15 cellular contexts compared by ENCODE assay signal in the genomic region with DNA sequence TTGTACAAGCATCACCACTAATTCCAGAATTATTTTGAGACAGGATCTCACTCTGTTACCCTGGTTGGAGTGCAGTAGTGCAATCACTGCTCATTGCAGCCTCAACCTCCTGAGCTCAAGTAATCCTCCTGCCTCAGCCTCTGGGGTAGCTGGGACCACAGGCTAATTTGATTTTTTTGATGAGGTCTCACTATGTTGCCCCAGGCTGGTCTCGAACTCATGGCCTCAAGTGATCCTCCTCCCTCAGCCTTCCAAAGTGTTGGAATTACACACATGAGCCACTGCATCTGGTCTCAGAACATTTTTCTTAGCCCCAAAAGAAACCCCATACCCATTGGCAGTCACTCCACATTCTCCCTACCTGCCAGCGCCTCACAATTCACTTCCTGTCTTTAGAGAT. TPM values are rescaled to one million over a fixed set of nuclear protein-coding genes. Genes with fewer than 3 reads are reported as not detected.
DNase-seq lines count a peak whose midpoint lies in the region; ATAC-seq, FAIRE-seq and TF ChIP-seq lines count a peak whose summit lies in the region.
"Had no signal": no experiment of that assay in that cellular context is flagged by ENCODE, and none has a peak within 500 bp of the region (broad histone marks: within the 10 kb centered on the region; RNA-seq: fewer than 3 reads in every experiment).

No MANE protein-coding gene starts in this region.

- peaks cover 7% of the 10 kb centered on the region in 2 donors for H3K9me3 Mint-ChIP-seq in activated naive CD4-positive, alpha-beta T cell treated with anti-CD3 and anti-CD28 coated beads, Interleukin-2, amount 50 U/mL, for 72 hours
- no peaks in the 10 kb centered on the region for H3K9me3 Mint-ChIP-seq in astrocyte (ENCODE audit: unreplicated experiment)
- H3K9me3 Mint-ChIP-seq in nephron: no peaks in the 10 kb centered on the region

- H3K4me1 ChIP-seq in astrocyte (ENCODE audit: insufficient read depth, low read length): peaks cover 8% of the 10 kb centered on the region

- H3K27me3 ChIP-seq in astrocyte (ENCODE audit: insufficient read depth, low read length): no peaks in the 10 kb centered on the region
- H3K27me3 ChIP-seq: BLaER1 treated with 17β-estradiol and CSF1 and Interleukin-3, amounts not matched to agents 10 nM and 100 nM had no signal

- peaks cover 13% of the 10 kb centered on the region in 2 donors for H3K36me3 Mint-ChIP-seq in activated naive CD4-positive, alpha-beta T cell treated with anti-CD3 and anti-CD28 coated beads, Interleukin-2, amount 50 U/mL, for 72 hours
- H3K36me3 Mint-ChIP-seq in astrocyte (ENCODE audit: low read depth, unreplicated experiment): peaks cover 6% of the 10 kb centered on the region
- H3K36me3 Mint-ChIP-seq in nephron (ENCODE audit: low read depth): peaks cover 14% of the 10 kb centered on the region

- peaks cover 5% of the 10 kb centered on the region for H3K36me3 ChIP-seq in astrocyte (ENCODE audit: insufficient read depth, low read length)

- no peak overlapping the region for H3K9ac ChIP-seq in astrocyte (ENCODE audit: low read length)
- H3K9ac ChIP-seq: BLaER1 treated with 17β-estradiol and CSF1 and Interleukin-3, amounts not matched to agents 10 nM and 100 nM had no signal

- H3K27ac Mint-ChIP-seq in activated naive CD4-positive, alpha-beta T cell treated with anti-CD3 and anti-CD28 coated beads, Interleukin-2, amount 50 U/mL, for 72 hours: peak overlapping the region; percentile 16 to 53
- H3K27ac Mint-ChIP-seq in astrocyte (ENCODE audit: unreplicated experiment): no peak overlapping the region
- H3K27ac Mint-ChIP-seq in nephron: peak overlapping the region; percentile 68 to 83 (median 75)
- H3K27ac Mint-ChIP-seq: CD4-positive, CD25-positive, alpha-beta regulatory T cell had no signal

- H3K9me3 ChIP-seq in astrocyte (ENCODE audit: insufficient read depth, low read depth, low read length): no peaks in the 10 kb centered on the region
- H3K9me3 ChIP-seq: BLaER1 treated with 17β-estradiol and CSF1 and Interleukin-3, amounts not matched to agents 10 nM and 100 nM had no signal

- H3K27ac ChIP-seq in astrocyte (ENCODE audit: low read depth, low read length): no peak overlapping the region
- H3K27ac ChIP-seq: BLaER1 treated with 17β-estradiol and CSF1 and Interleukin-3, amounts not matched to agents 10 nM and 100 nM had no signal

- no peak for DNase-seq in activated naive CD4-positive, alpha-beta T cell treated with anti-CD3 and anti-CD28 coated beads, Interleukin-2, amount 50 U/mL, for 72 hours (ENCODE audit: low spot score in 2 of 2)
- no peak for DNase-seq in activated naive CD4-positive, alpha-beta T cell treated with anti-CD3 and anti-CD28 coated beads, Interleukin-2, amount 50 U/mL, for 16 hours
- DNase-seq in astrocyte (ENCODE audit: low read depth) (no peak), LoVo (ENCODE audit: low spot score) (no peak), NCI-H187 (lab: John Stamatoyannopoulos, UW) (no peak)
- DNase-seq in NK-92 treated with Interleukin-12 subunit alpha and Interleukin-12 subunit beta, amount 100 ng/mL, for 24 hours (lab: John Stamatoyannopoulos, UW): no peak
- DNase-seq: 8988T; CD4-positive, CD25-positive, alpha-beta regulatory T cell; DMS79 had no signal

- no peak for ATAC-seq in activated naive CD4-positive, alpha-beta T cell treated with anti-CD3 and anti-CD28 coated beads, Interleukin-2, amount 50 U/mL, for 72 hours
- ATAC-seq: GM12878, HCT116 had no signal

- peak overlapping the region; percentile 16 for H3K4me3 Mint-ChIP-seq in astrocyte (ENCODE audit: unreplicated experiment)
- no peak overlapping the region for H3K4me3 Mint-ChIP-seq in nephron
- H3K4me3 Mint-ChIP-seq: CD4-positive, CD25-positive, alpha-beta regulatory T cell had no signal

- TF ChIP-seq CTCF in astrocyte (IDR thresholded peaks at IDR 0.05; ENCODE audit: insufficient read depth, low read depth, low read length): no peak
- no peak for TF ChIP-seq CTCF in nephron (IDR thresholded peaks at IDR 0.05; ENCODE audit: unreplicated experiment in 3 of 3)

- H3K27me3 Mint-ChIP-seq in astrocyte (ENCODE audit: low read depth, unreplicated experiment) (no peaks in the 10 kb centered on the region), nephron (ENCODE audit: low read depth) (no peaks in the 10 kb centered on the region)
- H3K27me3 Mint-ChIP-seq: CD4-positive, CD25-positive, alpha-beta regulatory T cell had no signal

- no peak overlapping the region for H3K4me3 ChIP-seq in astrocyte (ENCODE audit: insufficient read depth, low read depth, low read length)
- H3K4me3 ChIP-seq: BLaER1 treated with 17β-estradiol and CSF1 and Interleukin-3, amounts not matched to agents 10 nM and 100 nM; GM12878 had no signal

- no peak overlapping the region for H2AFZ ChIP-seq in astrocyte (ENCODE audit: low read depth, low read length)

- peaks cover 7% of the 10 kb centered on the region for H3K4me1 Mint-ChIP-seq in astrocyte (ENCODE audit: low read depth, unreplicated experiment)
- peaks cover 29% of the 10 kb centered on the region for H3K4me1 Mint-ChIP-seq in nephron

- peaks cover 15% of the 10 kb centered on the region for H3K79me2 ChIP-seq in astrocyte (ENCODE audit: insufficient read depth, low read length)

- H4K20me1 ChIP-seq in astrocyte (ENCODE audit: insufficient read depth, low read length): no peaks in the 10 kb centered on the region
- H4K20me1 ChIP-seq: BLaER1 treated with 17β-estradiol and CSF1 and Interleukin-3, amounts not matched to agents 10 nM and 100 nM had no signal

- FAIRE-seq in astrocyte (lab: Jason Lieb, UNC): no peak
- FAIRE-seq: GM12878, GM18507, H54 had no signal

- no peak overlapping the region for H3K4me2 ChIP-seq in astrocyte (ENCODE audit: low read length)

RNA-seq across cellular contexts. Expression of gene WBP1L, which starts 3.5 kb away (rescaled TPM):
- total RNA-seq in activated naive CD4-positive, alpha-beta T cell treated with anti-CD3 and anti-CD28 coated beads, Interleukin-2, amount 50 U/mL, for 72 hours: 10 to 100 TPM; 15.7 to 16.7 TPM
- 73.6 and 75.7 TPM in 2 replicates for total RNA-seq in astrocyte

RNA-seq across cellular contexts. Expression of gene SFXN2, which starts 25.8 kb away (rescaled TPM):
- total RNA-seq in activated naive CD4-positive, alpha-beta T cell treated with anti-CD3 and anti-CD28 coated beads, Interleukin-2, amount 50 U/mL, for 72 hours: 10 to 100 TPM in 1 of 2 donors, 1 to 10 TPM in 1; 8.3 to 16.5 TPM
- total RNA-seq in astrocyte: 8.4 and 9.1 TPM in 2 replicates

RNA-seq across cellular contexts. Expression of gene ARL3, which starts 26.0 kb away (rescaled TPM):
- 1 to 10 TPM; 5.7 to 6.8 TPM for total RNA-seq in activated naive CD4-positive, alpha-beta T cell treated with anti-CD3 and anti-CD28 coated beads, Interleukin-2, amount 50 U/mL, for 72 hours
- 16.6 and 18.2 TPM in 2 replicates for total RNA-seq in astrocyte
